Comparison of ENCODE assay signal across 27 cellular contexts in the genomic region with DNA sequence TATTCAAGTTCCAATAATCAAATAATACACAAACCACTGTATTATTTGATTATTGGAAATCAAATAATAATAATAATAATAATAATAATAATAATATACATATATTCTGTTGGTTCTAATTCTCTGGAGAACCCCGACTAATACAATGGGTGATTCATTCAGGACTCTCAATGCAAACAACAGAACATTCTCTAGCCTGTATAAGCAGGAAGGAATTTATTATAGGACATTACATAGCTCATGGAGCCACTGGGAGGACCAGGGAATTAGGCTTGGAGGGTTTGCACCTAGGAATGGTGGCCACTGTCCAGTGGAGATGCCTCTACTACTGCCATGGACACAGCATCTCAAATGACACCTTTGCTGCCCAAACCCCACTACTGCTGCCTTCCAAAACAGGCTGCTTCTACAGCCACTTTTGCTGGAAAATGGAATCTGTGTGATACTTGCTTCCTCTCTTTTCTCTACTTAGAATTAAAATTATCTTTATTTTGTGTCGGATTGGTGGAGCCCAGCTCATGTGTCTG.
"Had no signal": no experiment of that assay in that cellular context is flagged by ENCODE, and none has a peak within 500 bp of the region (broad histone marks: within the 10 kb centered on the region; RNA-seq: fewer than 3 reads in every experiment).

No MANE protein-coding gene starts in this region.

- H3K9me3 ChIP-seq: esophagus squamous epithelium, left lung, ovary, psoas muscle, sigmoid colon, stomach, thyroid gland had no signal

- DNase-seq: effector memory CD8-positive, alpha-beta T cell; esophagus squamous epithelium; foreskin melanocyte; glutamatergic neuron; heart right ventricle; hippocampal formation; left cardiac atrium; left lung; mesendoderm; midbrain; naive thymus-derived CD8-positive, alpha-beta T cell; nephron progenitor cell; nucleus accumbens; ovary; posterior cingulate gyrus; psoas muscle; right cardiac atrium; sigmoid colon; stimulated activated CD4-positive, alpha-beta T cell treated with anti-CD3 and anti-CD28 coated beads, Interleukin-2, amount 100 ng/mL, for 24 hours; stimulated activated CD4-positive, alpha-beta T cell treated with anti-CD3 and anti-CD28 coated beads, Interleukin-4, amount 100 ng/mL, for 24 hours; stimulated activated naive CD4-positive, alpha-beta T cell treated with Interleukin-2 at 50 U/mL for 16 hours; stomach; thyroid gland; trophoblast cell had no signal

- H3K4me1 ChIP-seq: left lung, psoas muscle, thyroid gland had no signal

- H3K4me1 Mint-ChIP-seq: naive thymus-derived CD8-positive, alpha-beta T cell had no signal

- H3K27ac Mint-ChIP-seq: effector memory CD8-positive, alpha-beta T cell; naive thymus-derived CD8-positive, alpha-beta T cell; nephron progenitor cell; stimulated activated effector memory CD8-positive, alpha-beta T cell treated with anti-CD3 and anti-CD28 coated beads, Interleukin-12 subunit alpha, Interleukin-12 subunit beta, amount 100 ng/mL, for 72 hours had no signal

- H3K27ac ChIP-seq: coronary artery, epithelial cell of prostate, esophagus squamous epithelium, heart right ventricle, left lung, ovary, psoas muscle, stomach, thyroid gland had no signal

- H3K36me3 ChIP-seq: left lung, ovary, thyroid gland had no signal

- H3K4me3 Mint-ChIP-seq: effector memory CD8-positive, alpha-beta T cell; naive thymus-derived CD8-positive, alpha-beta T cell; nephron progenitor cell; stimulated activated effector memory CD8-positive, alpha-beta T cell treated with anti-CD3 and anti-CD28 coated beads, Interleukin-12 subunit alpha, Interleukin-12 subunit beta, amount 100 ng/mL, for 72 hours had no signal

- H3K4me3 ChIP-seq: coronary artery, esophagus squamous epithelium, heart right ventricle, left lung, ovary, psoas muscle, sigmoid colon, stomach, thyroid gland had no signal

- H3K27me3 ChIP-seq: esophagus squamous epithelium, left lung, ovary, sigmoid colon, stomach, thyroid gland had no signal

- H3K9me3 Mint-ChIP-seq: stimulated activated effector memory CD8-positive, alpha-beta T cell treated with anti-CD3 and anti-CD28 coated beads, Interleukin-12 subunit alpha, Interleukin-12 subunit beta, amount 100 ng/mL, for 72 hours had no signal

- ATAC-seq: effector memory CD8-positive, alpha-beta T cell; heart right ventricle; left cardiac atrium; left lung; naive thymus-derived CD8-positive, alpha-beta T cell; psoas muscle; right cardiac atrium; stimulated activated effector memory CD8-positive, alpha-beta T cell treated with anti-CD3 and anti-CD28 coated beads, Interleukin-12 subunit alpha, Interleukin-12 subunit beta, amount 100 ng/mL, for 72 hours had no signal
